21 cellular contexts compared by ENCODE assay signal in the genomic region with DNA sequence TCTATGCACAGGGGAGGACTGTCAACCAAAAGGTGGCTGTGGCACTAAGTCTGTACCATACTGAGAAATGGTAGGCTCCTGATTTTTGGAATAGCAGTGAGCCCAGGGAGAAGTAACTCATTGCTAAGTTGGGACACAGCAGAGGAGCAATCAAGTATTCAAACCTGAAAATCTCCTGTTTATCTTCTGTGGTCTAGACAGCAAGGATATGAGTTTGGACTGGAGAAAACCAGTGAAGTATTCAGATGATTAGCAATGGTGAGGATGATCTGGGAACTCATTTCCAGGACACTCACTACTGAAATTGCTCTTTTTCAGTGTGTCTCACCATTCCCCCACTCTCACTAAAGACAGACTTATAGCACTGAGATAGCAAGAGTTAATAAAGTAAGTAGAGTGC.
DNase-seq lines count a peak whose midpoint lies in the region; ATAC-seq and TF ChIP-seq lines count a peak whose summit lies in the region.
"Had no signal": no experiment of that assay in that cellular context is flagged by ENCODE, and none has a peak within 500 bp of the region (broad histone marks: within the 10 kb centered on the region; RNA-seq: fewer than 3 reads in every experiment).

No MANE protein-coding gene starts in this region.

- in situ Hi-C loops in astrocyte of the spinal cord (cut with HindIII; ENCODE audit: low sequenced_read_pairs) = no loop called here

- no peak overlapping the region for H3K4me3 ChIP-seq in astrocyte of the spinal cord (ENCODE audit: low read depth, low read length)
- no peak overlapping the region for H3K4me3 ChIP-seq in MG63
- H3K4me3 ChIP-seq: A549, GM12878, PC-9 had no signal

- DNase-seq in M059J (ENCODE audit: low read depth) (peak; percentile 65), astrocyte of the spinal cord (ENCODE audit: low read depth, low spot score) (peak; percentile 32), iris pigment epithelial cell (ENCODE audit: low read depth) (peak; percentile 18), renal cortical epithelial cell (ENCODE audit: low read depth) (peak; percentile 48), MG63 (no peak), germinal center (ENCODE audit: low spot score) (no peak), NCI-H2107 treated with DMSO at 0.1 percent for 48 hours (lab: John Stamatoyannopoulos, UW; ENCODE audit: unreplicated experiment) (no peak)
- DNase-seq: Caco-2; CD8-positive, alpha-beta T cell; GDM1; NCI-H1105; NCI-H2029; NCI-H446 treated with DMSO at 0.1 percent for 48 hours; NCI-H526; PC-9; Right ventricle myocardium superior; RPMI8226 had no signal

- H3K36me3 ChIP-seq in MG63 = no peaks in the 10 kb centered on the region

- H3K9me3 ChIP-seq in MG63 = peaks cover 7% of the 10 kb centered on the region; the same call in 1 of the 2 replicates

- TF ChIP-seq CTCF in astrocyte of the spinal cord (IDR thresholded peaks at IDR 0.05; ENCODE audit: low read depth, low read length) = no peak

- H3K27me3 ChIP-seq in MG63 = no peaks in the 10 kb centered on the region

- no peak for ATAC-seq in GM18861 (IDR thresholded peaks at IDR 0.05; ENCODE audit: unreplicated experiment)
- ATAC-seq: A549; CD8-positive, alpha-beta T cell; GM12878; HCT116 had no signal

Comparison
In these comparisons a context has a peak if more than half of its experiments do, and no peak if none do; other contexts are left out.
1. DNase-seq: peak in M059J (single experiment), astrocyte of the spinal cord (single experiment), iris pigment epithelial cell (single experiment) and renal cortical epithelial cell (single experiment); none in MG63 (single experiment), germinal center (single experiment) and NCI-H2107 treated with DMSO at 0.1 percent for 48 hours (single experiment).